In the genomic region with DNA sequence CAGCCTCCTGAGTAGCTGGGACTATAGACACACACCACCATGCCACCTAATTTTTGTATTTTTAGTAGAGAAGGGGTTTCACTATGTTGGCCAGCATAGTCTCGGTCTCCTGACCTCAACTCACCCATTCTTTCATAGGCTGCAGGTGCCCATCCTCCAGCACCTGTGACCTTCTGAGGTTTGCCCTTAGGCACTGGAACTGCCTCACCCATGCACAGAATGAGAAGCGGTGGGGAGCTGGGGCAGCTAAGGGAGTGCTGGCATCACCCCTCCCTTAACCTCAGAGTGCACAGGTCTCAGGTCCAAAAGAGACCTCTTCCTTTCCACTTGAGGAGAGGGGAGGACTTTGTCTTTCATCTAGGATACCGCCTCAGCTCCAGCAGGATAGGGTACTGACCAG, we compare ENCODE assay signal across 4 cellular contexts.
"Had no signal": no experiment of that assay in that cellular context is flagged by ENCODE, and none has a peak within 500 bp of the region (broad histone marks: within the 10 kb centered on the region; RNA-seq: fewer than 3 reads in every experiment).

No MANE protein-coding gene starts in this region.

- H3K4me3 ChIP-seq: K562 had no signal

- ATAC-seq: HepG2, K562 had no signal

- H3K27ac ChIP-seq: HL-60 had no signal

- DNase-seq: IMR-90 had no signal

- FAIRE-seq: HepG2, K562 had no signal
